20 cellular contexts compared by ENCODE assay signal in the genomic region with DNA sequence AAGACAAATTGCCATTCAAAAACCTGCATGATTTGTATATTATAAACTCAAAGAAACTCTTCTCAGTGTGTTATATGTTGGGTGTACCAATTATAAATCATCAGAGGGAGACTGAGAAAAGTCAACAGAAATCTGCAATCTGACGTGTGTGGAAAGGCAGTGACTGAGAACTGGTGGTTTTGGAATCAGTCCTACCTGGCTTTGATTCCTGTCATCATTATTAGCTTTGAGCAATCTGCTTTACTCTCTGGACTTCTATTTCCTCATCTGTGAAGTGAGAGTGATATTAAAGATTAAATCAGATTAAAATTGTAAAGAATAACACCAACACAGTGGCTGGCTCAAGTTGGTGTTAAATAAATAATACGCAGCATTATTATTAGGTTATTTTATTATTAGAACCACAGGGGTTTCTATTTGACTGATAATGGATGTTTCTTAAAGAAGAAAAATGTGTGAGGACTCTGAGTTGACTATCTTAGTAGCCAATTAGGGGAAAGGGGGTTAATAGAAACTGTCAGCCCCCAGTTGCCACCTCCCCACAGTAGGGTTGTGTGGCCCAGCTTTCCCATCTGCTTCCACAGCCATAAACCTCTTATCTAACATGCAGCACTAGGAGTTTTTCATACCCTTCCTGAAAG. TPM values are rescaled to one million over a fixed set of nuclear protein-coding genes. Genes with fewer than 3 reads are reported as not detected.
DNase-seq lines count a peak whose midpoint lies in the region; ATAC-seq and TF ChIP-seq lines count a peak whose summit lies in the region.
"Had no signal": no experiment of that assay in that cellular context is flagged by ENCODE, and none has a peak within 500 bp of the region (broad histone marks: within the 10 kb centered on the region; RNA-seq: fewer than 3 reads in every experiment).

No MANE protein-coding gene starts in this region.

- H3K9me3 ChIP-seq in WERI-Rb-1 (ENCODE audit: severe bottlenecking): no peaks in the 10 kb centered on the region
- H3K9me3 ChIP-seq: BLaER1, HAP-1 had no signal

- TF ChIP-seq CTCF in GM12865 (IDR thresholded peaks at IDR 0.05; ENCODE audit: insufficient read depth, low read depth, low read length, missing control alignments) (no peak), WERI-Rb-1 (IDR thresholded peaks at IDR 0.05; ENCODE audit: low read depth, low read length) (no peak)

- no peaks in the 10 kb centered on the region for H3K36me3 ChIP-seq in WERI-Rb-1
- H3K36me3 ChIP-seq: BLaER1, HAP-1 had no signal

- ATAC-seq in GM21360 (IDR thresholded peaks at IDR 0.05; ENCODE audit: unreplicated experiment) (peak; percentile 55), left lobe of liver (peak; percentile 88)
- ATAC-seq: Right ventricle myocardium inferior had no signal

- H3K27ac ChIP-seq in WERI-Rb-1: no peak overlapping the region
- H3K27ac ChIP-seq: BLaER1, GM23248 had no signal

- no peak overlapping the region for H3K4me3 ChIP-seq in GM12865 (ENCODE audit: low read depth, low read length)
- H3K4me3 ChIP-seq in WERI-Rb-1 (ENCODE audit: low read depth, low read length): no peak overlapping the region
- H3K4me3 ChIP-seq: BLaER1, GM23248, HAP-1 had no signal

- DNase-seq in GM12865 (ENCODE audit: low read depth) (peak; percentile 17), amniotic epithelial cell (ENCODE audit: low read depth) (peak; percentile 43), left lobe of liver (ENCODE audit: low spot score) (no peak), DMS 273 (lab: John Stamatoyannopoulos, UW; ENCODE audit: unreplicated experiment) (no peak), WERI-Rb-1 (no peak)
- DNase-seq in activated CD4-positive, alpha-beta T cell treated with anti-CD3 and anti-CD28 coated beads, Interleukin-2, amount 50 U/mL, for 1 hour: no peak
- DNase-seq: CD4-positive, alpha-beta memory T cell; DMS53; EL; GM23248; NCI-H1105; NCI-H1694; NCI-H2107 had no signal

- H3K27me3 ChIP-seq in WERI-Rb-1 (ENCODE audit: insufficient read depth, low read depth, severe bottlenecking): no peaks in the 10 kb centered on the region
- H3K27me3 ChIP-seq: BLaER1 had no signal

RNA-seq across cellular contexts. Expression of gene SNCAIP, which starts 59.6 kb away (rescaled TPM):
- total RNA-seq in left lobe of liver: 0.23 TPM
- total RNA-seq: A673; CD4-positive, alpha-beta memory T cell; LHCN-M2; SK-MEL-5 had no signal

Comparison
In these comparisons a context has a peak if more than half of its experiments do, and no peak if none do; other contexts are left out.
1. DNase-seq: peak in GM12865 (single experiment) and amniotic epithelial cell (single experiment); none in left lobe of liver (single experiment), activated CD4-positive, alpha-beta T cell treated with anti-CD3 and anti-CD28 coated beads, Interleukin-2, amount 50 U/mL, for 1 hour (single experiment), DMS 273 (single experiment) and WERI-Rb-1 (single experiment).